Comparison of ENCODE assay signal across 24 cellular contexts in genomic region chr2:120026890-120027289, GRCh38. TPM values are rescaled to one million over a fixed set of nuclear protein-coding genes. Genes with fewer than 3 reads are reported as not detected.
DNase-seq lines count a peak whose midpoint lies in the region; ATAC-seq and TF ChIP-seq lines count a peak whose summit lies in the region.
"Had no signal": no experiment of that assay in that cellular context is flagged by ENCODE, and none has a peak within 500 bp of the region (broad histone marks: within the 10 kb centered on the region; RNA-seq: fewer than 3 reads in every experiment).

No MANE protein-coding gene starts in this region.

- DNase-seq in BE2C (no peak), PC-9 (no peak), epithelial cell of proximal tubule (ENCODE audit: low read depth) (no peak), neural progenitor cell (ENCODE audit: low spot score) (no peak), NCI-H2107 (lab: John Stamatoyannopoulos, UW) (no peak), T1000 (lab: John Stamatoyannopoulos, UW) (no peak)
- DNase-seq: activated CD4-positive, alpha-beta T cell treated with anti-CD3 and anti-CD28 coated beads, Interleukin-2, amount 50 U/mL, for 48 hours; activated naive CD4-positive, alpha-beta T cell; AML-193; amygdala; cerebellar nuclear complex; effector memory CD8-positive, alpha-beta T cell; foreskin melanocyte; GF-D8; left cardiac atrium; midbrain; MM.1S; NCI-H1694 treated with DMSO at 0.1 percent for 48 hours; NCI-H2227 treated with DMSO at 0.1 percent for 48 hours; SJCRH30; stimulated activated CD4-positive, alpha-beta T cell treated with anti-CD3 and anti-CD28 coated beads, Interleukin-12 subunit alpha, Interleukin-12 subunit beta, amount 100 ng/mL, for 4 hours; T-helper 17 cell had no signal

- ATAC-seq in GM18873 (IDR thresholded peaks at IDR 0.05; ENCODE audit: low FRiP score, unreplicated experiment), result no peak
- ATAC-seq: effector memory CD8-positive, alpha-beta T cell; left cardiac atrium; T-helper 17 cell had no signal

- H3K4me2 ChIP-seq in PC-9 (no peak overlapping the region), neural progenitor cell (no peak overlapping the region)

- H3K79me2 ChIP-seq in PC-9 (ENCODE audit: low read depth) (no peaks in the 10 kb centered on the region), neural progenitor cell (ENCODE audit: low read depth) (peaks cover 75% of the 10 kb centered on the region)

- H2AFZ ChIP-seq in PC-9 (no peak overlapping the region), neural progenitor cell (replicated peaks) (no peak overlapping the region)

- no peak overlapping the region for H3K9ac ChIP-seq in neural progenitor cell

- H3K9me3 Mint-ChIP-seq in neural progenitor cell, result peaks cover 59% of the 10 kb centered on the region
- H3K9me3 Mint-ChIP-seq: effector memory CD8-positive, alpha-beta T cell had no signal

- H3K36me3 ChIP-seq in BE2C (no peaks in the 10 kb centered on the region), PC-9 (ENCODE audit: low read depth) (no peaks in the 10 kb centered on the region), neural progenitor cell (peaks cover 21% of the 10 kb centered on the region)

- H3F3A ChIP-seq in PC-9 (ENCODE audit: insufficient read depth, low read depth) (no peaks in the 10 kb centered on the region), neural progenitor cell (ENCODE audit: low read depth) (no peaks in the 10 kb centered on the region)

- H3K4me1 ChIP-seq in BE2C (no peaks in the 10 kb centered on the region), PC-9 (replicated peaks; ENCODE audit: insufficient read depth) (no peaks in the 10 kb centered on the region; the same call in 1 of the 2 replicates), neural progenitor cell (no peaks in the 10 kb centered on the region)
- H3K4me1 ChIP-seq: SJCRH30 had no signal

- H4K20me1 ChIP-seq in PC-9 (ENCODE audit: insufficient read depth), result no peaks in the 10 kb centered on the region
- H4K20me1 ChIP-seq in neural progenitor cell (ENCODE audit: low read depth), result peaks cover 16% of the 10 kb centered on the region

- peaks cover 63% of the 10 kb centered on the region for H3K36me3 Mint-ChIP-seq in neural progenitor cell

- CTCF ChIA-PET in PC-9 (lab: Charles Lee), result no interaction called here

- H3K9me3 ChIP-seq in BE2C, result no peaks in the 10 kb centered on the region
- peaks cover 6% of the 10 kb centered on the region; the same call in 1 of the 2 replicates for H3K9me3 ChIP-seq in PC-9 (ENCODE audit: insufficient read depth, low read depth)
- H3K9me3 ChIP-seq in neural progenitor cell (ENCODE audit: low read depth), result peaks cover 13% of the 10 kb centered on the region

- POLR2A ChIA-PET in PC-9 (lab: Charles Lee; ENCODE audit: unreplicated experiment), result no interaction called here

- H3K27me3 Mint-ChIP-seq in neural progenitor cell (ENCODE audit: insufficient read depth, low read depth), result peaks cover 8% of the 10 kb centered on the region
- H3K27me3 Mint-ChIP-seq: effector memory CD8-positive, alpha-beta T cell; T-helper 17 cell had no signal

- H3K4me3 ChIP-seq in BE2C (ENCODE audit: low read depth, low read length) (no peak overlapping the region), PC-9 (no peak overlapping the region), epithelial cell of proximal tubule (ENCODE audit: low read depth, low read length) (no peak overlapping the region), neural progenitor cell (no peak overlapping the region)
- H3K4me3 ChIP-seq: SJCRH30 had no signal

- H3K27me3 ChIP-seq in BE2C (no peaks in the 10 kb centered on the region), PC-9 (ENCODE audit: insufficient read depth, low read depth) (no peaks in the 10 kb centered on the region), neural progenitor cell (no peaks in the 10 kb centered on the region)
- H3K27me3 ChIP-seq: SJCRH30 had no signal

- no peak overlapping the region for H3K27ac Mint-ChIP-seq in neural progenitor cell
- H3K27ac Mint-ChIP-seq: effector memory CD8-positive, alpha-beta T cell; T-helper 17 cell had no signal

- peak; percentile 20; the same call in 1 of the 2 replicates for TF ChIP-seq CTCF in BE2C (IDR thresholded peaks at IDR 0.05; ENCODE audit: low read depth, low read length)
- peak; percentile 54 for TF ChIP-seq CTCF in PC-9 (conservative IDR thresholded peaks at IDR 0.05)
- TF ChIP-seq CTCF in epithelial cell of proximal tubule (conservative IDR thresholded peaks at IDR 0.05; ENCODE audit: low read depth, low read length), result peak; percentile 46
- TF ChIP-seq CTCF in neural progenitor cell (IDR thresholded peaks at IDR 0.05), result peak; percentile 31

- no peak overlapping the region for H3K4me3 Mint-ChIP-seq in neural progenitor cell
- H3K4me3 Mint-ChIP-seq: effector memory CD8-positive, alpha-beta T cell; T-helper 17 cell had no signal

- no peaks in the 10 kb centered on the region for H3K9me2 ChIP-seq in PC-9 (ENCODE audit: insufficient read depth)

- intact Hi-C loops in PC-9 (cut with micrococcal nuclease; ENCODE audit: unreplicated experiment), result no loop called here

- no peaks in the 10 kb centered on the region for H3K4me1 Mint-ChIP-seq in neural progenitor cell
- H3K4me1 Mint-ChIP-seq: T-helper 17 cell had no signal

- no TSS peak for BruUV-seq in PC-9 (replicated peaks; lab: Mats Ljungman, UMichigan)

- no peak overlapping the region for H3K27ac ChIP-seq in PC-9
- no peak overlapping the region for H3K27ac ChIP-seq in neural progenitor cell
- H3K27ac ChIP-seq: SJCRH30, VCaP had no signal

RNA-seq across cellular contexts. Expression of gene EPB41L5, which starts 14.0 kb away (rescaled TPM):
- polyA plus RNA-seq in BE2C (2012; ENCODE audit: insufficient read depth, insufficient read length, low read depth), result 4.1 TPM
- total RNA-seq in PC-9 (2021) (18.4 and 21.6 TPM in 2 replicates), epithelial cell of proximal tubule (17.9 and 27.0 TPM in 2 replicates), neural progenitor cell (ENCODE audit: low replicate concordance) (65.7 and 84.0 TPM in 2 replicates)
